In genomic region chr13:103039183-103039582, GRCh38 we compare ENCODE assay signal across 19 cellular contexts. TPM values are rescaled to one million over a fixed set of nuclear protein-coding genes. Genes with fewer than 3 reads are reported as not detected.
"Had no signal": no experiment of that assay in that cellular context is flagged by ENCODE, and none has a peak within 500 bp of the region (broad histone marks: within the 10 kb centered on the region; RNA-seq: fewer than 3 reads in every experiment).

No MANE protein-coding gene starts in this region.

- H3K79me2 ChIP-seq: hepatocyte had no signal

- H3K4me2 ChIP-seq: hepatocyte, smooth muscle cell had no signal

- ATAC-seq: lower lobe of right lung; natural killer cell treated with Interleukin-12 subunit alpha and Interleukin-12 subunit beta and Interleukin-15 and Interleukin-18, amount 100 ng/mL, for 72 hours; pancreas; right cardiac atrium had no signal

- H3K27ac ChIP-seq: colonic mucosa, hepatocyte, left ventricle myocardium inferior, lower lobe of right lung, pancreas had no signal

- H3K4me1 ChIP-seq: colonic mucosa, left ventricle myocardium inferior, lower lobe of right lung had no signal

- DNase-seq: colonic mucosa; dermis blood vessel endothelial cell; erythroblast; head of caudate nucleus; islet precursor cell; left ventricle myocardium inferior; lower lobe of right lung; midbrain; occipital lobe; pancreas; right cardiac atrium; stimulated activated CD4-positive, alpha-beta T cell treated with anti-CD3 and anti-CD28 coated beads, Interleukin-2, amount 100 ng/mL, for 48 hours; stimulated activated naive CD4-positive, alpha-beta T cell treated with Interleukin-2 at 50 U/mL for 16 hours; trophoblast cell had no signal

- H3K36me3 ChIP-seq: colonic mucosa, left ventricle myocardium inferior, lower lobe of right lung, pancreas had no signal

- H3K4me3 ChIP-seq: colonic mucosa, hepatocyte, left ventricle myocardium inferior, lower lobe of right lung, pancreas, smooth muscle cell had no signal

- H3K27me3 ChIP-seq: colonic mucosa, hepatocyte had no signal

- H3K9me3 ChIP-seq: colonic mucosa, left ventricle myocardium inferior, lower lobe of right lung, pancreas had no signal

RNA-seq across cellular contexts. Expression of gene SLC10A2, which starts 27.0 kb away (rescaled TPM):
- polyA plus RNA-seq: endothelial cell of umbilical vein, pancreas, right cardiac atrium, smooth muscle cell, urinary bladder had no signal
